In genomic region chr3:188351648-188352047, GRCh38 we compare ENCODE assay signal across 17 cellular contexts.
"Had no signal": no experiment of that assay in that cellular context is flagged by ENCODE, and none has a peak within 500 bp of the region (broad histone marks: within the 10 kb centered on the region; RNA-seq: fewer than 3 reads in every experiment).

No MANE protein-coding gene starts in this region.

- H3K4me3 Mint-ChIP-seq: activated CD4-positive, alpha-beta memory T cell treated with anti-CD3 and anti-CD28 coated beads for 36 hours; activated CD4-positive, alpha-beta T cell treated with anti-CD3 and anti-CD28 coated beads for 36 hours; activated CD8-positive, alpha-beta memory T cell treated with anti-CD3 and anti-CD28 coated beads, Interleukin-2, amount 10 ng/mL, durations not matched to agents 7 days and 5 days; activated naive CD4-positive, alpha-beta T cell treated with anti-CD3 and anti-CD28 coated beads for 36 hours; neural crest cell; stimulated activated effector memory CD8-positive, alpha-beta T cell treated with anti-CD3 and anti-CD28 coated beads, Interleukin-12 subunit alpha, Interleukin-12 subunit beta, amount 100 ng/mL, for 72 hours had no signal

- H3K9me3 Mint-ChIP-seq: activated CD4-positive, alpha-beta memory T cell treated with anti-CD3 and anti-CD28 coated beads for 36 hours; activated naive CD4-positive, alpha-beta T cell treated with anti-CD3 and anti-CD28 coated beads for 36 hours; activated T-helper 2 cell treated with anti-CD3 and anti-CD28 coated beads, Interferon-gamma antibody, Interleukin-2, Interleukin-4, amounts not matched to agents 10 μg/mL and 5 μg/mL and 100 μg/mL, durations not matched to agents 14 hours and 24 hours and 36 hours; neural crest cell; stimulated activated effector memory CD8-positive, alpha-beta T cell treated with anti-CD3 and anti-CD28 coated beads, Interleukin-12 subunit alpha, Interleukin-12 subunit beta, amount 100 ng/mL, for 72 hours had no signal

- H3K27ac Mint-ChIP-seq: activated CD4-positive, alpha-beta memory T cell treated with anti-CD3 and anti-CD28 coated beads for 36 hours; activated CD4-positive, alpha-beta T cell treated with anti-CD3 and anti-CD28 coated beads for 36 hours; activated CD8-positive, alpha-beta memory T cell treated with anti-CD3 and anti-CD28 coated beads, Interleukin-2, amount 10 ng/mL, durations not matched to agents 7 days and 5 days; activated naive CD4-positive, alpha-beta T cell treated with anti-CD3 and anti-CD28 coated beads for 36 hours; activated T-helper 2 cell treated with anti-CD3 and anti-CD28 coated beads, Interferon-gamma antibody, Interleukin-2, Interleukin-4, amounts not matched to agents 10 μg/mL and 5 μg/mL and 100 μg/mL, durations not matched to agents 14 hours and 24 hours and 36 hours; stimulated activated effector memory CD8-positive, alpha-beta T cell treated with anti-CD3 and anti-CD28 coated beads, Interleukin-12 subunit alpha, Interleukin-12 subunit beta, amount 100 ng/mL, for 72 hours had no signal

- H3K27ac ChIP-seq: ascending aorta, dorsolateral prefrontal cortex, lower lobe of right lung, vagina had no signal

- ATAC-seq: activated CD4-positive, alpha-beta T cell treated with anti-CD3 and anti-CD28 coated beads for 36 hours; activated CD8-positive, alpha-beta memory T cell treated with anti-CD3 and anti-CD28 coated beads, Interleukin-2, amount 10 ng/mL, durations not matched to agents 7 days and 5 days; lower lobe of right lung; stimulated activated effector memory CD8-positive, alpha-beta T cell treated with anti-CD3 and anti-CD28 coated beads, Interleukin-12 subunit alpha, Interleukin-12 subunit beta, amount 100 ng/mL, for 72 hours had no signal

- H3K27me3 Mint-ChIP-seq: activated CD4-positive, alpha-beta memory T cell treated with anti-CD3 and anti-CD28 coated beads for 36 hours; activated CD4-positive, alpha-beta T cell treated with anti-CD3 and anti-CD28 coated beads for 36 hours had no signal

- DNase-seq: activated CD4-positive, alpha-beta memory T cell treated with anti-CD3 and anti-CD28 coated beads for 36 hours; activated CD4-positive, alpha-beta T cell treated with anti-CD3 and anti-CD28 coated beads for 36 hours; activated CD8-positive, alpha-beta memory T cell treated with anti-CD3 and anti-CD28 coated beads, Interleukin-2, amount 10 ng/mL, durations not matched to agents 7 days and 5 days; activated naive CD4-positive, alpha-beta T cell treated with anti-CD3 and anti-CD28 coated beads for 36 hours; activated T-cell treated with anti-CD3 and anti-CD28 coated beads, Interleukin-2, amount 50 U/mL, for 1 hour; dorsolateral prefrontal cortex; kidney glomerular epithelial cell; lower lobe of right lung; midbrain; T-helper 1 cell; T1000; tibial artery had no signal

- H3K36me3 Mint-ChIP-seq: stimulated activated effector memory CD8-positive, alpha-beta T cell treated with anti-CD3 and anti-CD28 coated beads, Interleukin-12 subunit alpha, Interleukin-12 subunit beta, amount 100 ng/mL, for 72 hours had no signal

- H3K9me3 ChIP-seq: ascending aorta, lower lobe of right lung, tibial artery, vagina had no signal

- H3K4me1 Mint-ChIP-seq: activated CD8-positive, alpha-beta memory T cell treated with anti-CD3 and anti-CD28 coated beads, Interleukin-2, amount 10 ng/mL, durations not matched to agents 7 days and 5 days had no signal

- H3K4me3 ChIP-seq: ascending aorta, dorsolateral prefrontal cortex, lower lobe of right lung, tibial artery, vagina had no signal

- H3K27me3 ChIP-seq: ascending aorta, dorsolateral prefrontal cortex, tibial artery, vagina had no signal

- H3K36me3 ChIP-seq: lower lobe of right lung, vagina had no signal
